In the genomic region with DNA sequence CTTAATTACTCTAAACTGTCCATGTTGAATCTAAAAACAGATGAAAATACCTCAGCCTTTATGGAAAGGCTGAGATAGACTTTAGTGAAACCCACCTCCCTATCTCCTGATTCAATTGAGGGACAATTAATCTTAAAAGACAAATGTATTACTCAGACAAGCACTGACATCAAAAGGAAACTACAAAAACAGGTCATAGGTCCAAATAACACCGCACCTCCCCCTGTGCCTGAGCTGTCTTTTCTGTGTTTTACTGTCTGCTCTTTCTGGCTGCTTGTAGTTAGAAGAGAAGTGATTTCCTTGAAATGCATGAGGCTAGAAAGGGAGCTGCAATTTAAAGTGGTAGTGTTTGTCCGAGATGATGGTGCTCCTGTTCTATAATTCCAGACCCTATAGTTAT, we compare ENCODE assay signal across 31 cellular contexts. TPM values are rescaled to one million over a fixed set of nuclear protein-coding genes. Genes with fewer than 3 reads are reported as not detected.
DNase-seq lines count a peak whose midpoint lies in the region; ATAC-seq and TF ChIP-seq lines count a peak whose summit lies in the region.
"Had no signal": no experiment of that assay in that cellular context is flagged by ENCODE, and none has a peak within 500 bp of the region (broad histone marks: within the 10 kb centered on the region; RNA-seq: fewer than 3 reads in every experiment).

No MANE protein-coding gene starts in this region.

- H3K9me3 ChIP-seq in tibial nerve, result peaks cover 0 to 35% (median 6%) of the 10 kb centered on the region in 4 donors
- H3K9me3 ChIP-seq: ovary had no signal

- TF ChIP-seq POLR2A in tibial nerve (IDR thresholded peaks at IDR 0.05), result no peak

- CTCF ChIA-PET in activated naive CD4-positive, alpha-beta T cell treated with anti-CD3 and anti-CD28 coated beads for 36 hours (lab: Charles Lee), result no interaction called here

- H3K4me1 ChIP-seq in tibial nerve, result no peaks in the 10 kb centered on the region
- H3K4me1 ChIP-seq: BLaER1 treated with 17β-estradiol and CSF1 and Interleukin-3, amounts not matched to agents 10 nM and 100 nM; body of pancreas; esophagus muscularis mucosa; heart left ventricle; lower lobe of right lung; suprapubic skin had no signal

- WGBS in tibial nerve, 2 donors, result 57 to 77% methylated on average over 2 of the region's 2 CpGs

- H3K27me3 ChIP-seq in tibial nerve, result no peaks in the 10 kb centered on the region
- H3K27me3 ChIP-seq: BLaER1 treated with 17β-estradiol and CSF1 and Interleukin-3, amounts not matched to agents 10 nM and 100 nM; body of pancreas; esophagus muscularis mucosa; heart left ventricle; ovary; suprapubic skin had no signal

- TF ChIP-seq CTCF in nephron (IDR thresholded peaks at IDR 0.05; ENCODE audit: unreplicated experiment in 3 of 3), result no peak
- TF ChIP-seq CTCF in tibial nerve (IDR thresholded peaks at IDR 0.05), result no peak

- H3K4me3 Mint-ChIP-seq in activated naive CD4-positive, alpha-beta T cell treated with anti-CD3 and anti-CD28 coated beads for 36 hours, result no peak overlapping the region
- no peak overlapping the region for H3K4me3 Mint-ChIP-seq in activated T-cell treated with anti-CD3 and anti-CD28 coated beads, Interleukin-2, amount 50 U/mL, for 24 hours
- H3K4me3 Mint-ChIP-seq in nephron, result no peak overlapping the region
- H3K4me3 Mint-ChIP-seq: naive thymus-derived CD4-positive, alpha-beta T cell; T-helper 17 cell had no signal

- peak; percentile 20 for DNase-seq in activated naive CD4-positive, alpha-beta T cell treated with anti-CD3 and anti-CD28 coated beads for 36 hours
- DNase-seq in activated naive CD4-positive, alpha-beta T cell treated with anti-CD3 and anti-CD28 coated beads, Interleukin-2, amount 50 U/mL, for 16 hours, result no peak
- peak; percentile 31 for DNase-seq in HT-29 (ENCODE audit: low spot score)
- no peak for DNase-seq in activated T-cell treated with anti-CD3 and anti-CD28 coated beads, Interleukin-2, amount 50 U/mL, for 24 hours
- DNase-seq in tibial nerve (ENCODE audit: low spot score in 2 of 2), result no peak
- DNase-seq in NCI-H510A treated with DMSO at 0.1 percent for 48 hours (lab: John Stamatoyannopoulos, UW), result no peak
- DNase-seq: activated gamma-delta T cell treated with Interleukin-2 at 50 U/mL for 16 hours; body of pancreas; cerebellar nuclear complex; dermis blood vessel endothelial cell; DMS153; foreskin fibroblast; GOT3; heart left ventricle; Kasumi-1; kidney; lower lobe of right lung; naive thymus-derived CD4-positive, alpha-beta T cell; NCI-H1436; NCI-H2081; NCI-H526 treated with DMSO at 0.1 percent for 48 hours; ovary; stimulated activated naive CD4-positive, alpha-beta T cell treated with Interleukin-2 at 50 U/mL for 16 hours; T-helper 17 cell had no signal

- TF ChIP-seq EP300 in tibial nerve (IDR thresholded peaks at IDR 0.05), result no peak

- intact Hi-C loops in activated naive CD4-positive, alpha-beta T cell treated with anti-CD3 and anti-CD28 coated beads for 36 hours (cut with micrococcal nuclease), result no loop called here

- no peak overlapping the region for H3K27ac ChIP-seq in tibial nerve
- H3K27ac ChIP-seq: BLaER1 treated with 17β-estradiol and CSF1 and Interleukin-3, amounts not matched to agents 10 nM and 100 nM; body of pancreas; esophagus muscularis mucosa; heart left ventricle; lower lobe of right lung; ovary; suprapubic skin had no signal

- no peak overlapping the region for H3K27ac Mint-ChIP-seq in activated naive CD4-positive, alpha-beta T cell treated with anti-CD3 and anti-CD28 coated beads for 36 hours
- H3K27ac Mint-ChIP-seq in activated T-cell treated with anti-CD3 and anti-CD28 coated beads, Interleukin-2, amount 50 U/mL, for 24 hours, result peak overlapping the region; percentile 69
- peak overlapping the region; percentile 6 to 69 (median 20) for H3K27ac Mint-ChIP-seq in nephron
- H3K27ac Mint-ChIP-seq: naive thymus-derived CD4-positive, alpha-beta T cell; T-helper 17 cell had no signal

- H3K4me1 Mint-ChIP-seq in activated naive CD4-positive, alpha-beta T cell treated with anti-CD3 and anti-CD28 coated beads for 36 hours (ENCODE audit: low read depth), result peaks cover 3% of the 10 kb centered on the region
- H3K4me1 Mint-ChIP-seq in activated T-cell treated with anti-CD3 and anti-CD28 coated beads, Interleukin-2, amount 50 U/mL, for 24 hours (ENCODE audit: low read depth), result peaks cover 10% of the 10 kb centered on the region
- no peaks in the 10 kb centered on the region for H3K4me1 Mint-ChIP-seq in nephron
- H3K4me1 Mint-ChIP-seq: T-helper 17 cell had no signal

- no peaks in the 10 kb centered on the region for H3K36me3 ChIP-seq in tibial nerve
- H3K36me3 ChIP-seq: esophagus muscularis mucosa, heart left ventricle, lower lobe of right lung, ovary, suprapubic skin had no signal

- no peak for ATAC-seq in GM21529 (IDR thresholded peaks at IDR 0.05; ENCODE audit: unreplicated experiment)
- ATAC-seq: body of pancreas; heart left ventricle; lower lobe of right lung; naive thymus-derived CD4-positive, alpha-beta T cell; Right ventricle myocardium inferior; T-helper 17 cell had no signal

- H3K27me3 Mint-ChIP-seq in activated naive CD4-positive, alpha-beta T cell treated with anti-CD3 and anti-CD28 coated beads for 36 hours (ENCODE audit: low read depth), result no peaks in the 10 kb centered on the region
- no peaks in the 10 kb centered on the region for H3K27me3 Mint-ChIP-seq in activated T-cell treated with anti-CD3 and anti-CD28 coated beads, Interleukin-2, amount 50 U/mL, for 24 hours
- H3K27me3 Mint-ChIP-seq in nephron (ENCODE audit: low read depth), result no peaks in the 10 kb centered on the region
- H3K27me3 Mint-ChIP-seq: T-helper 17 cell had no signal

- H3K9me3 Mint-ChIP-seq in activated naive CD4-positive, alpha-beta T cell treated with anti-CD3 and anti-CD28 coated beads for 36 hours, result peaks cover 34% of the 10 kb centered on the region
- H3K9me3 Mint-ChIP-seq in activated T-cell treated with anti-CD3 and anti-CD28 coated beads, Interleukin-2, amount 50 U/mL, for 24 hours, result peaks cover 35% of the 10 kb centered on the region
- H3K9me3 Mint-ChIP-seq in nephron, result peaks cover 62% of the 10 kb centered on the region

- no peak overlapping the region for H3K4me3 ChIP-seq in tibial nerve
- H3K4me3 ChIP-seq: BLaER1 treated with 17β-estradiol and CSF1 and Interleukin-3, amounts not matched to agents 10 nM and 100 nM; body of pancreas; esophagus muscularis mucosa; heart left ventricle; lower lobe of right lung; ovary; suprapubic skin had no signal

- H3K36me3 Mint-ChIP-seq in activated naive CD4-positive, alpha-beta T cell treated with anti-CD3 and anti-CD28 coated beads for 36 hours (ENCODE audit: low read depth), result peaks cover 12% of the 10 kb centered on the region
- H3K36me3 Mint-ChIP-seq in activated T-cell treated with anti-CD3 and anti-CD28 coated beads, Interleukin-2, amount 50 U/mL, for 24 hours (ENCODE audit: low read depth), result peaks cover 8% of the 10 kb centered on the region
- H3K36me3 Mint-ChIP-seq in nephron (ENCODE audit: low read depth), result peaks cover 13% of the 10 kb centered on the region

RNA-seq across cellular contexts. Expression of a gene that starts 16.1 kb away (rescaled TPM):
- not detected for total RNA-seq in activated naive CD4-positive, alpha-beta T cell treated with anti-CD3 and anti-CD28 coated beads for 36 hours
- total RNA-seq in HT-29 (2014; rRNA removed; shearing (Covaris generic)), result not detected in 2 replicates
- not detected for total RNA-seq in tibial nerve
- total RNA-seq: body of pancreas, esophagus muscularis mucosa, Right ventricle myocardium inferior, suprapubic skin, ureter had no signal

RNA-seq across cellular contexts. Expression of a gene that starts 27.7 kb away (rescaled TPM):
- not detected for total RNA-seq in activated naive CD4-positive, alpha-beta T cell treated with anti-CD3 and anti-CD28 coated beads for 36 hours
- total RNA-seq in HT-29 (2014; rRNA removed; shearing (Covaris generic)), result 0.29 TPM in 1 of 2 replicates, not detected in the other
- total RNA-seq in tibial nerve, result not detected
- total RNA-seq: dermis blood vessel endothelial cell; esophagus muscularis mucosa; heart left ventricle; kidney; lower lobe of right lung; naive thymus-derived CD4-positive, alpha-beta T cell; ovary; Right ventricle myocardium inferior; T-helper 17 cell; ureter had no signal

Comparison
In these comparisons a context has a peak if more than half of its experiments do, and no peak if none do; other contexts are left out.
1. DNase-seq: peak in activated naive CD4-positive, alpha-beta T cell treated with anti-CD3 and anti-CD28 coated beads for 36 hours (single experiment) and HT-29 (single experiment); none in activated naive CD4-positive, alpha-beta T cell treated with anti-CD3 and anti-CD28 coated beads, Interleukin-2, amount 50 U/mL, for 16 hours (single experiment), activated T-cell treated with anti-CD3 and anti-CD28 coated beads, Interleukin-2, amount 50 U/mL, for 24 hours (single experiment), tibial nerve (0 of 2) and NCI-H510A treated with DMSO at 0.1 percent for 48 hours (single experiment).